13 cellular contexts compared by ENCODE assay signal in genomic region chr19:10761443-10762242, GRCh38. TPM values are rescaled to one million over a fixed set of nuclear protein-coding genes. Genes with fewer than 3 reads are reported as not detected.
DNase-seq lines count a peak whose midpoint lies in the region; ATAC-seq, FAIRE-seq and TF ChIP-seq lines count a peak whose summit lies in the region.
"Had no signal": no experiment of that assay in that cellular context is flagged by ENCODE, and none has a peak within 500 bp of the region (broad histone marks: within the 10 kb centered on the region; RNA-seq: fewer than 3 reads in every experiment).

No MANE protein-coding gene starts in this region.

- POLR2A ChIA-PET in HepG2 (lab: Yijun Ruan, JAX) = interaction anchor here (1.4 kb wide), 1 partner anchor 44 kb away, joined by 3 read pairs; no protein-coding TSS in a partner anchor

- H3K27ac ChIP-seq in HepG2 (ENCODE audit: extremely low read length, insufficient read depth, low read length) (no peak overlapping the region), right lobe of liver (no peak overlapping the region), angular gyrus (ENCODE audit: low read depth, low read length) (peak overlapping the region; percentile 66)

- H3K27me3 ChIP-seq in HepG2 (ENCODE audit: control insufficient read depth in 1 of 2, insufficient read depth in 2 of 2, low read length in 2 of 2) = no peaks in the 10 kb centered on the region
- H3K27me3 ChIP-seq in right lobe of liver = no peaks in the 10 kb centered on the region
- H3K27me3 ChIP-seq: body of pancreas had no signal

- peaks cover 9% of the 10 kb centered on the region; the same call in 1 of the 2 replicates for H4K20me1 ChIP-seq in HepG2 (ENCODE audit: insufficient read depth, low read length)

- no peak for ATAC-seq in HepG2
- ATAC-seq in right lobe of liver = no peak
- no peak for ATAC-seq in mucosa of descending colon
- ATAC-seq in HG03159 (IDR thresholded peaks at IDR 0.05; ENCODE audit: unreplicated experiment) = no peak
- ATAC-seq: body of pancreas, GM12878 had no signal

- no peak for TF ChIP-seq CTCF in HepG2 (CRISPR knock-in tag; IDR thresholded peaks at IDR 0.05)
- TF ChIP-seq CTCF in right lobe of liver (IDR thresholded peaks at IDR 0.05) = no peak
- TF ChIP-seq CTCF in mucosa of descending colon (IDR thresholded peaks at IDR 0.05) = no peak

- no peaks in the 10 kb centered on the region for H3K9me3 ChIP-seq in HepG2 (ENCODE audit: low read length)
- H3K9me3 ChIP-seq in right lobe of liver = no peaks in the 10 kb centered on the region
- no peaks in the 10 kb centered on the region for H3K9me3 ChIP-seq in mucosa of descending colon
- H3K9me3 ChIP-seq: body of pancreas had no signal

- no peak overlapping the region for H3K4me3 ChIP-seq in HepG2 (replicated peaks in 1 of 3; ENCODE audit: insufficient read depth in 1 of 3, low read depth in 2 of 3, low read length in 3 of 3)
- no peak overlapping the region for H3K4me3 ChIP-seq in right lobe of liver
- H3K4me3 ChIP-seq in mucosa of descending colon = no peak overlapping the region
- H3K4me3 ChIP-seq: body of pancreas, GM12878 had no signal

- TF ChIP-seq EP300 in HepG2 (IDR thresholded peaks at IDR 0.05; ENCODE audit: low read depth in 2 of 2, low read length in 2 of 2) (no peak), HepG2 (CRISPR knock-in tag; IDR thresholded peaks at IDR 0.05; ENCODE audit: borderline replicate concordance) (no peak)

- peaks cover 8 to 22% of the 10 kb centered on the region in 2 experiments; a peak in 3 of 5 replicates for H3K36me3 ChIP-seq in HepG2 (replicated peaks in 1 of 2; ENCODE audit: control insufficient read depth in 1 of 2, insufficient read depth in 2 of 2, low read length in 2 of 2)
- peaks cover 0 to 10% (median 4%) of the 10 kb centered on the region in 4 donors for H3K36me3 ChIP-seq in right lobe of liver
- no peaks in the 10 kb centered on the region for H3K36me3 ChIP-seq in mucosa of descending colon (ENCODE audit: low read depth)

- in situ Hi-C loops in HepG2 (cut with HindIII; ENCODE audit: extremely low pct_ligation_motif_present, low pct_unique_long_range_greater_than_20kb) = no loop called here

- no TSS peak for BruUV-seq in HepG2 (replicated peaks; lab: Mats Ljungman, UMichigan)

- CTCF ChIA-PET in HepG2 (lab: Yijun Ruan, JAX; ENCODE audit: low intra/inter-chr PET ratio, low total read pairs) = no interaction called here

- H3K9ac ChIP-seq in HepG2 (ENCODE audit: insufficient read depth, low read depth, low read length) = no peak overlapping the region

- FAIRE-seq in HepG2 (lab: Jason Lieb, UNC) = no peak
- FAIRE-seq: GM12878, small intestine had no signal

- peaks cover 22% of the 10 kb centered on the region for H3K79me2 ChIP-seq in HepG2 (ENCODE audit: insufficient read depth, low read length)

- 97% methylated on average over 18 of the region's 19 CpGs for WGBS in HepG2 (ENCODE audit: low lambda C conversion rate)
- 88% methylated on average over 13 of the region's 19 CpGs for WGBS in right lobe of liver (ENCODE audit: insufficient coverage, low coverage, low lambda C conversion rate, missing lambda C conversion rate)

- TF ChIP-seq POLR2A in HepG2 (IDR thresholded peaks at IDR 0.05; ENCODE audit: insufficient read depth in 1 of 2, low read depth in 2 of 2, low read length in 2 of 2) (no peak), right lobe of liver (IDR thresholded peaks at IDR 0.05) (no peak)

- intact Hi-C loops in HepG2 (cut with micrococcal nuclease; ENCODE audit: unreplicated experiment) (no loop called here), right lobe of liver (cut with DNase I) (loop anchor here in 1 of 2 donors (10.0 kb wide), 2 partner anchors 47 to 103 kb away; partner anchors contain the start of gene DNM2), mucosa of descending colon (cut with DNase I, micrococcal nuclease) (no loop called here)

- H3K4me2 ChIP-seq in HepG2 (ENCODE audit: low read depth, low read length) = no peak overlapping the region

- TF ChIP-seq RAD21 in HepG2 (CRISPR knock-in tag; IDR thresholded peaks at IDR 0.05) = no peak

- DNase-seq in HepG2 (ENCODE audit: low spot score) (no peak), right lobe of liver (no peak), mucosa of descending colon (peak; percentile 77 to 81 (median 77)), islet precursor cell (no peak), DMS153 treated with DMSO at 0.1 percent for 48 hours (lab: John Stamatoyannopoulos, UW; ENCODE audit: unreplicated experiment) (no peak), SIG-M5 treated with dmso at 0.1 percent for 504 hours (lab: John Stamatoyannopoulos, UW; ENCODE audit: unreplicated experiment) (no peak)
- DNase-seq: activated CD4-positive, alpha-beta T cell treated with anti-CD3 and anti-CD28 coated beads, Interleukin-2, amount 50 U/mL, for 4 hours; midbrain; small intestine had no signal

- peaks cover 47% of the 10 kb centered on the region for H3K4me1 ChIP-seq in HepG2 (ENCODE audit: insufficient read depth, low read length)
- H3K4me1 ChIP-seq in right lobe of liver = peaks cover 0 to 32% (median 17%) of the 10 kb centered on the region in 4 donors
- H3K4me1 ChIP-seq in mucosa of descending colon (ENCODE audit: low read depth) = peaks cover 65% of the 10 kb centered on the region

- no peak overlapping the region for H2AFZ ChIP-seq in HepG2 (ENCODE audit: low read length)

TF ChIP-seq in HepG2, 621 proteins besides CTCF, POLR2A, EP300 and RAD21:
- TF ChIP-seq ZUFSP (CRISPR knock-in tag; IDR thresholded peaks at IDR 0.05; ENCODE audit: borderline replicate concordance) = no peak
- peak; percentile 80 for TF ChIP-seq ZNF629 (CRISPR knock-in tag; conservative IDR thresholded peaks at IDR 0.05)
TF ChIP-seq in HepG2: peak in this region for 1.

RNA-seq across cellular contexts. Expression of gene DNM2, which starts 43.8 kb away (rescaled TPM):
- 41.7 and 48.2 TPM in 2 replicates for total RNA-seq in HepG2 (2016; rRNA removed; fragmentation: Illumina TruSeq; extraction: Trizol)
- 19.9 and 21.9 TPM in 2 replicates for total RNA-seq in HepG2 (2016; cell fraction: cytosol; rRNA removed; fragmentation: Illumina TruSeq; extraction: Trizol; ENCODE audit: low read depth)
- total RNA-seq in HepG2 (2016; cell fraction: insoluble cytoplasmic fraction; rRNA removed; fragmentation: Illumina TruSeq; extraction: Trizol) = 37.7 and 40.5 TPM in 2 replicates
- 29.4 and 31.2 TPM in 2 replicates for total RNA-seq in HepG2 (2016; cell fraction: membrane; rRNA removed; fragmentation: Illumina TruSeq; extraction: Trizol)
- 56.9 and 61.6 TPM in 2 replicates for total RNA-seq in HepG2 (2016; cell fraction: nucleus; rRNA removed; fragmentation: Illumina TruSeq; extraction: Trizol)
- polyA plus RNA-seq in HepG2 (2011; rRNA removed) = 59.8 and 67.0 TPM in 2 replicates
- 29.1 and 41.0 TPM in 2 replicates for polyA plus RNA-seq in HepG2 (2011; cell fraction: cytosol; rRNA removed)
- polyA plus RNA-seq in HepG2 (2011; cell fraction: nucleus; rRNA removed) = 155 and 203 TPM in 2 replicates
- polyA plus RNA-seq in HepG2 (2012) = 44.2 and 57.9 TPM in 2 replicates
- polyA plus RNA-seq in HepG2 (2016; cell fraction: cytosol; fragmentation: Illumina TruSeq; extraction: Trizol; ENCODE audit: low read depth) = 8.6 and 9.0 TPM in 2 replicates
- polyA plus RNA-seq in HepG2 (2016; cell fraction: insoluble cytoplasmic fraction; fragmentation: Illumina TruSeq; extraction: Trizol; ENCODE audit: low read depth) = 39.4 and 48.6 TPM in 2 replicates
- 18.1 and 20.6 TPM in 2 replicates for polyA plus RNA-seq in HepG2 (2016; cell fraction: membrane; fragmentation: Illumina TruSeq; extraction: Trizol; ENCODE audit: low read depth)
- 87.0 and 94.1 TPM in 2 replicates for polyA plus RNA-seq in HepG2 (2016; cell fraction: nucleus; fragmentation: Illumina TruSeq; extraction: Trizol; ENCODE audit: insufficient read depth, low read depth)
- 200 and 264 TPM in 2 replicates for polyA minus RNA-seq in HepG2 (2011; rRNA and poly(A)+ RNA removed; ENCODE audit: low replicate concordance)
- polyA minus RNA-seq in HepG2 (2011; cell fraction: cytosol; rRNA and poly(A)+ RNA removed) = 44.4 and 50.0 TPM in 2 replicates
- 143 and 162 TPM in 2 replicates for polyA minus RNA-seq in HepG2 (2011; cell fraction: nucleus; rRNA and poly(A)+ RNA removed)
- 10 to 100 TPM; 54.0 to 86.9 (median 68.3) TPM for total RNA-seq in right lobe of liver
- 100 to 1,000 TPM; 318 to 602 (median 562) TPM for total RNA-seq in mucosa of descending colon

Comparison
In these comparisons a context has a peak if more than half of its experiments do, and no peak if none do; other contexts are left out.
1. DNase-seq: peak in mucosa of descending colon (3 of 3); none in HepG2 (single experiment), right lobe of liver (0 of 3), islet precursor cell (single experiment), DMS153 treated with DMSO at 0.1 percent for 48 hours (single experiment) and SIG-M5 treated with dmso at 0.1 percent for 504 hours (single experiment).